Comparison of ENCODE assay signal across 28 cellular contexts in the genomic region with DNA sequence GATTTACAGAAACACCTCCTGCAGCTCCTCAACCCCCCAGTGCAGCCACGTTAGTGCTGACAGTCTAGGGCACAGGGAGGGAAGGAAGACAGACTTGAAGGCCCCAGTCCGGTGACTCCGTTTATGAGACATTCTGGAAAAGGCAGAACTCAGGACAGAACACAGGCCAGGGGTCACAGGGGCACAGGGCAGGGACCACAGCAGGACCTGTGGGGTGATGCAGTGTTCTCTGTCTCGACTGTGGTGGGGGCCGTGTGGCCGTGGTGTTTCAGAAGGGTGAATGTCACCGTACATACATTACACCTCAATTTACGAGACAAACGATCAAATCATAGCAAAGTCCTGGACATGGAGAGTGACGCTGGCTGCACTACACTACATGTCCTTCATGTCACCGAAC. TPM values are rescaled to one million over a fixed set of nuclear protein-coding genes. Genes with fewer than 3 reads are reported as not detected.
DNase-seq lines count a peak whose midpoint lies in the region; ATAC-seq, FAIRE-seq and TF ChIP-seq lines count a peak whose summit lies in the region.
"Had no signal": no experiment of that assay in that cellular context is flagged by ENCODE, and none has a peak within 500 bp of the region (broad histone marks: within the 10 kb centered on the region; RNA-seq: fewer than 3 reads in every experiment).

No MANE protein-coding gene starts in this region.

- H2BK20ac ChIP-seq in H1 (ENCODE audit: low read length): 0 out of 2 replicates have a peak overlapping the region, but pooled peaks have one; percentile 40

- no peak overlapping the region for H2AFZ ChIP-seq in HepG2 (ENCODE audit: low read length)
- H2AFZ ChIP-seq in H1 (ENCODE audit: low read length): no peak overlapping the region
- H2AFZ ChIP-seq in trophoblast cell (ENCODE audit: insufficient read depth, low read length, poor library complexity): no peak overlapping the region
- H2AFZ ChIP-seq: GM23248 had no signal

- POLR2A ChIA-PET in HepG2 (lab: Yijun Ruan, JAX): no interaction called here
- POLR2A ChIA-PET in H1 (lab: Charles Lee; ENCODE audit: partially characterized antibody): interaction anchor here (2.7 kb wide), 1 partner anchor 11 kb away, joined by 9 read pairs; no protein-coding TSS in a partner anchor

- no peak overlapping the region for H3K9ac ChIP-seq in HepG2 (ENCODE audit: insufficient read depth, low read depth, low read length)
- H3K9ac ChIP-seq in H1 (replicated peaks in 1 of 4; ENCODE audit: extremely low read depth in 1 of 4, low read depth in 3 of 4, low read length in 3 of 4): no peak overlapping the region
- H3K9ac ChIP-seq in trophoblast cell (ENCODE audit: low read length): no peak overlapping the region
- H3K9ac ChIP-seq: GM23248 had no signal

- H3K79me2 ChIP-seq in HepG2 (ENCODE audit: insufficient read depth, low read length) (no peaks in the 10 kb centered on the region), H1 (ENCODE audit: control insufficient read depth in 1 of 2, insufficient read depth in 2 of 2, low read length in 2 of 2) (no peaks in the 10 kb centered on the region), trophoblast cell (ENCODE audit: control insufficient read depth, insufficient read depth, low read length, poor library complexity) (no peaks in the 10 kb centered on the region)

- no peak overlapping the region for H3K27ac ChIP-seq in HepG2 (ENCODE audit: extremely low read length, insufficient read depth, low read length)
- H3K27ac ChIP-seq in right lobe of liver: no peak overlapping the region
- no peak overlapping the region for H3K27ac ChIP-seq in H1 (ENCODE audit: low read depth, low read length)
- H3K27ac ChIP-seq in trophoblast cell (ENCODE audit: low read depth, low read length): no peak overlapping the region
- H3K27ac ChIP-seq in spleen: no peak overlapping the region
- H3K27ac ChIP-seq: 22Rv1, A549, C4-2B, GM23248, HL-60 had no signal

- BruUV-seq in HepG2 (replicated peaks; lab: Mats Ljungman, UMichigan): no TSS peak

- FAIRE-seq in HepG2 (lab: Jason Lieb, UNC): no peak
- FAIRE-seq in H1 (lab: Jason Lieb, UNC): no peak
- FAIRE-seq: A549, D721Med, GM12892, GM18507, H54 had no signal

- no peak overlapping the region for H4K8ac ChIP-seq in H1 (ENCODE audit: extremely low read depth, insufficient read depth, low read length)
- H4K8ac ChIP-seq in trophoblast cell (ENCODE audit: low read depth, low read length): no peak overlapping the region

- TF ChIP-seq CTCF in HepG2 (CRISPR knock-in tag; IDR thresholded peaks at IDR 0.05) (no peak), right lobe of liver (IDR thresholded peaks at IDR 0.05) (no peak), H1 (IDR thresholded peaks at IDR 0.05; ENCODE audit: control extremely low read depth in 1 of 3, insufficient read depth in 1 of 3, low read depth in 1 of 3, low read length in 3 of 3) (no peak), spleen (IDR thresholded peaks at IDR 0.05 in 8 of 11, conservative IDR thresholded peaks at IDR 0.05 in 3 of 11) (no peak)

- in situ Hi-C loops in HepG2 (cut with HindIII; ENCODE audit: extremely low pct_ligation_motif_present, low pct_unique_long_range_greater_than_20kb): no loop called here

- H3K36me3 ChIP-seq in HepG2 (replicated peaks in 1 of 2; ENCODE audit: control insufficient read depth in 1 of 2, insufficient read depth in 2 of 2, low read length in 2 of 2) (no peaks in the 10 kb centered on the region), right lobe of liver (no peaks in the 10 kb centered on the region), H1 (ENCODE audit: control insufficient read depth in 2 of 4, insufficient read depth in 4 of 4, low read length in 3 of 4) (no peaks in the 10 kb centered on the region), trophoblast cell (ENCODE audit: control insufficient read depth in 1 of 2, insufficient read depth in 2 of 2, low read length in 2 of 2) (no peaks in the 10 kb centered on the region), spleen (no peaks in the 10 kb centered on the region)

- intact Hi-C loops in HepG2 (cut with micrococcal nuclease; ENCODE audit: unreplicated experiment): no loop called here
- intact Hi-C loops in right lobe of liver (cut with DNase I): no loop called here
- intact Hi-C loops in spleen (cut with DNase I; ENCODE audit: low total_unique reads): no loop called here

- ATAC-seq in HepG2 (no peak), right lobe of liver (no peak)
- ATAC-seq: A549 had no signal

- H3K79me1 ChIP-seq in H1 (ENCODE audit: low read depth, low read length) (no peaks in the 10 kb centered on the region; the same call in 1 of the 2 replicates), trophoblast cell (ENCODE audit: low read length) (no peaks in the 10 kb centered on the region)

- H3K27me3 ChIP-seq in HepG2 (ENCODE audit: control insufficient read depth in 1 of 2, insufficient read depth in 2 of 2, low read length in 2 of 2) (peaks cover 59 to 94% of the 10 kb centered on the region in 2 experiments), right lobe of liver (no peaks in the 10 kb centered on the region), H1 (replicated peaks in 1 of 4; ENCODE audit: control insufficient read depth in 3 of 4, extremely low read depth in 1 of 4, insufficient read depth in 3 of 4, low read length in 3 of 4) (peaks cover 0 to 5% (median 2%) of the 10 kb centered on the region in 4 experiments; a peak in 3 of 7 replicates), trophoblast cell (ENCODE audit: insufficient read depth, low read length) (no peaks in the 10 kb centered on the region), spleen (replicated peaks in 1 of 7) (peaks cover 0 to 94% (median 34%) of the 10 kb centered on the region in 7 donors)

- TF ChIP-seq RAD21 in HepG2 (CRISPR knock-in tag; IDR thresholded peaks at IDR 0.05): no peak
- no peak for TF ChIP-seq RAD21 in H1 (IDR thresholded peaks at IDR 0.05 in 1 of 2, conservative IDR thresholded peaks at IDR 0.05 in 1 of 2; ENCODE audit: low read depth in 2 of 2, low read length in 2 of 2)

- H3K4me1 ChIP-seq in HepG2 (ENCODE audit: insufficient read depth, low read length): no peaks in the 10 kb centered on the region
- no peaks in the 10 kb centered on the region for H3K4me1 ChIP-seq in right lobe of liver
- peaks cover 0 to 13% (median 7%) of the 10 kb centered on the region in 4 experiments; a peak in 5 of 7 replicates for H3K4me1 ChIP-seq in H1 (replicated peaks in 1 of 4; ENCODE audit: control insufficient read depth in 3 of 4, insufficient read depth in 4 of 4, low read length in 3 of 4)
- no peaks in the 10 kb centered on the region for H3K4me1 ChIP-seq in trophoblast cell (ENCODE audit: control insufficient read depth in 1 of 2, insufficient read depth in 2 of 2, low read length in 2 of 2)
- H3K4me1 ChIP-seq in spleen: no peaks in the 10 kb centered on the region
- H3K4me1 ChIP-seq: A549, Caco-2 had no signal

- H3K4me2 ChIP-seq in HepG2 (ENCODE audit: low read depth, low read length) (no peak overlapping the region), H1 (ENCODE audit: insufficient read depth in 1 of 2, low read depth in 2 of 2, low read length in 2 of 2) (no peak overlapping the region), trophoblast cell (ENCODE audit: low read length) (no peak overlapping the region)
- H3K4me2 ChIP-seq: A549 had no signal

- H2BK5ac ChIP-seq in H1 (ENCODE audit: low read depth, low read length): no peak overlapping the region
- no peak overlapping the region for H2BK5ac ChIP-seq in trophoblast cell (ENCODE audit: low read depth, low read length, poor library complexity)

- no peak overlapping the region for H2BK15ac ChIP-seq in H1 (ENCODE audit: low read length)

- H3K9me3 ChIP-seq in HepG2 (ENCODE audit: low read length) (no peaks in the 10 kb centered on the region), right lobe of liver (no peaks in the 10 kb centered on the region), H1 (ENCODE audit: insufficient read depth in 2 of 2, low read depth in 1 of 2, low read length in 1 of 2) (no peaks in the 10 kb centered on the region), trophoblast cell (ENCODE audit: insufficient read depth, low read depth, low read length) (peaks cover 15% of the 10 kb centered on the region), spleen (no peaks in the 10 kb centered on the region)
- H3K9me3 ChIP-seq: A549, Caco-2 had no signal

- no peak overlapping the region for H3K4me3 ChIP-seq in HepG2 (replicated peaks in 1 of 3; ENCODE audit: insufficient read depth in 1 of 3, low read depth in 2 of 3, low read length in 3 of 3)
- no peak overlapping the region for H3K4me3 ChIP-seq in right lobe of liver
- H3K4me3 ChIP-seq in H1 (ENCODE audit: extremely low read depth in 1 of 4, insufficient read depth in 2 of 4, low read depth in 3 of 4, low read length in 4 of 4): no peak overlapping the region
- peak overlapping the region; percentile 30 for H3K4me3 ChIP-seq in trophoblast cell (ENCODE audit: low read depth, low read length)
- H3K4me3 ChIP-seq in spleen: no peak overlapping the region
- H3K4me3 ChIP-seq: A549, GM23248 had no signal

- no peak overlapping the region for H3K56ac ChIP-seq in H1 (replicated peaks; ENCODE audit: insufficient read length, low read depth, low read length)

- no peak overlapping the region for H4K91ac ChIP-seq in H1 (replicated peaks; ENCODE audit: insufficient read length, low read length)
- no peak overlapping the region for H4K91ac ChIP-seq in trophoblast cell (ENCODE audit: low read depth, low read length)

- DNase-seq in NCI-H1417 (lab: John Stamatoyannopoulos, UW): peak in 2 of 3 experiments; percentile 47 to 58
- DNase-seq in NCI-H1417 treated with DMSO at 0.1 percent for 48 hours (lab: John Stamatoyannopoulos, UW): no peak
- DNase-seq in HepG2 (ENCODE audit: low spot score): no peak
- no peak for DNase-seq in right lobe of liver
- DNase-seq in H1 (ENCODE audit: low read depth in 1 of 2, low spot score in 2 of 2): no peak
- no peak for DNase-seq in trophoblast cell
- DNase-seq in dermis blood vessel endothelial cell: no peak
- DNase-seq in spleen: no peak
- DNase-seq: AML-193; Caco-2; CD4-positive, alpha-beta T cell; DMS79; GDM1; GM23248; HCEC 1CT; HFFc6 had no signal

- H3K4ac ChIP-seq in H1 (replicated peaks; ENCODE audit: insufficient read length, low read depth, low read length): no peak overlapping the region
- H3K4ac ChIP-seq in trophoblast cell (ENCODE audit: low read depth, low read length): no peak overlapping the region

- no peak overlapping the region for H4K5ac ChIP-seq in H1 (ENCODE audit: insufficient read length, low read depth, low read length)

- 15% methylated on average over 11 of the region's 11 CpGs for WGBS in HepG2 (ENCODE audit: low lambda C conversion rate)
- no CpG with 5 or more reads among the region's 11 CpGs for WGBS in right lobe of liver (ENCODE audit: insufficient coverage, low coverage, low lambda C conversion rate, missing lambda C conversion rate)
- 86% methylated on average over 11 of the region's 11 CpGs; no CpG with 5 or more reads in 1 of the 2 experiments for WGBS in H1 (ENCODE audit: extremely low coverage in 1 of 2, insufficient coverage in 1 of 2, insufficient read length in 1 of 2, insufficient replicate concordance in 2 of 2, low coverage in 1 of 2, low lambda C conversion rate in 2 of 2, missing lambda C conversion rate in 1 of 2), 2 experiments
- WGBS in trophoblast cell (ENCODE audit: extremely low coverage, insufficient coverage, insufficient read length): no CpG with 5 or more reads among the region's 11 CpGs
- 69 to 81% (median 78%) methylated on average over 11 of the region's 11 CpGs for WGBS in spleen, 5 donors

- TF ChIP-seq POLR2A in HepG2 (IDR thresholded peaks at IDR 0.05; ENCODE audit: insufficient read depth in 1 of 2, low read depth in 2 of 2, low read length in 2 of 2) (no peak), right lobe of liver (IDR thresholded peaks at IDR 0.05) (no peak), H1 (IDR thresholded peaks at IDR 0.05; ENCODE audit: control extremely low read depth in 1 of 2, low read depth in 2 of 2, low read length in 2 of 2) (no peak), spleen (IDR thresholded peaks at IDR 0.05) (no peak)

- H3K18ac ChIP-seq in H1 (ENCODE audit: extremely low read depth, low read length) (no peak overlapping the region), trophoblast cell (ENCODE audit: low read length) (no peak overlapping the region)

- H3K14ac ChIP-seq in H1 (ENCODE audit: insufficient read length) (no peak overlapping the region), trophoblast cell (ENCODE audit: low read length) (no peak overlapping the region)

- H3K23me2 ChIP-seq in H1 (ENCODE audit: low read depth, low read length): no peaks in the 10 kb centered on the region

- no peak overlapping the region for H2AK5ac ChIP-seq in H1 (ENCODE audit: low read depth, low read length)
- H2AK5ac ChIP-seq in trophoblast cell (ENCODE audit: low read length): no peak overlapping the region

- no peak overlapping the region for H3K23ac ChIP-seq in H1 (ENCODE audit: insufficient read length)
- H3K23ac ChIP-seq in trophoblast cell (ENCODE audit: low read length): no peak overlapping the region

- CTCF ChIA-PET in HepG2 (lab: Yijun Ruan, JAX; ENCODE audit: low intra/inter-chr PET ratio, low total read pairs) (no interaction called here), H1 (lab: Charles Lee; ENCODE audit: partially characterized antibody) (interaction anchor here (1.2 to 4.0 kb wide), 7 partner anchors 8 to 451 kb away, joined by 3 to 22 read pairs (median 8); no protein-coding TSS in a partner anchor)

- TF ChIP-seq EP300 in HepG2 (IDR thresholded peaks at IDR 0.05; ENCODE audit: low read depth in 2 of 2, low read length in 2 of 2): no peak
- TF ChIP-seq EP300 in HepG2 (CRISPR knock-in tag; IDR thresholded peaks at IDR 0.05; ENCODE audit: borderline replicate concordance): no peak
- TF ChIP-seq EP300 in H1 (IDR thresholded peaks at IDR 0.05; ENCODE audit: borderline replicate concordance in 1 of 2, low read depth in 2 of 2, low read length in 2 of 2): no peak

- H2BK120ac ChIP-seq in H1 (replicated peaks; ENCODE audit: low read depth, low read length) (no peak overlapping the region), trophoblast cell (ENCODE audit: insufficient read depth, low read length, poor library complexity) (no peak overlapping the region)

- no peak overlapping the region for H4K12ac ChIP-seq in trophoblast cell (ENCODE audit: low read depth, low read length)

- peak overlapping the region; percentile 43; the same call in 1 of the 2 replicates for H2BK12ac ChIP-seq in H1 (ENCODE audit: low read depth, low read length)
- no peak overlapping the region for H2BK12ac ChIP-seq in trophoblast cell (ENCODE audit: low read length)

- H4K20me1 ChIP-seq in HepG2 (ENCODE audit: insufficient read depth, low read length): peaks cover 3% of the 10 kb centered on the region; the same call in 1 of the 2 replicates
- peaks cover 0 to 5% of the 10 kb centered on the region in 2 experiments for H4K20me1 ChIP-seq in H1 (replicated peaks in 1 of 2; ENCODE audit: control insufficient read depth in 1 of 2, insufficient read depth in 2 of 2, low read length in 2 of 2)

RNA-seq across cellular contexts. Expression of a gene that starts 11.3 kb away (rescaled TPM):
- total RNA-seq in HepG2 (2016; rRNA removed; fragmentation: Illumina TruSeq; extraction: Trizol) (not detected in 2 replicates), right lobe of liver (not detected), dermis blood vessel endothelial cell (not detected in 2 replicates), spleen (not detected)
- not detected in 2 replicates for total RNA-seq in HepG2 (2016; cell fraction: cytosol; rRNA removed; fragmentation: Illumina TruSeq; extraction: Trizol; ENCODE audit: low read depth)
- total RNA-seq in HepG2 (2016; cell fraction: insoluble cytoplasmic fraction; rRNA removed; fragmentation: Illumina TruSeq; extraction: Trizol): not detected in 2 replicates
- not detected in 2 replicates for total RNA-seq in HepG2 (2016; cell fraction: membrane; rRNA removed; fragmentation: Illumina TruSeq; extraction: Trizol)
- total RNA-seq in HepG2 (2016; cell fraction: nucleus; rRNA removed; fragmentation: Illumina TruSeq; extraction: Trizol): not detected in 2 replicates
- polyA plus RNA-seq in HepG2 (2011; rRNA removed) (not detected in 2 replicates), H1 (2011; rRNA removed) (0.36 TPM in 1 of 2 replicates, not detected in the other), spleen (not detected)
- polyA plus RNA-seq in HepG2 (2011; cell fraction: cytosol; rRNA removed): not detected in 2 replicates
- not detected in 2 replicates for polyA plus RNA-seq in HepG2 (2011; cell fraction: nucleus; rRNA removed)
- polyA plus RNA-seq in HepG2 (2012): not detected in 2 replicates
- polyA plus RNA-seq in HepG2 (2016; cell fraction: cytosol; fragmentation: Illumina TruSeq; extraction: Trizol; ENCODE audit: low read depth): not detected in 2 replicates
- polyA plus RNA-seq in HepG2 (2016; cell fraction: insoluble cytoplasmic fraction; fragmentation: Illumina TruSeq; extraction: Trizol; ENCODE audit: low read depth): not detected in 2 replicates
- not detected in 2 replicates for polyA plus RNA-seq in HepG2 (2016; cell fraction: membrane; fragmentation: Illumina TruSeq; extraction: Trizol; ENCODE audit: low read depth)
- polyA plus RNA-seq in HepG2 (2016; cell fraction: nucleus; fragmentation: Illumina TruSeq; extraction: Trizol; ENCODE audit: insufficient read depth, low read depth): not detected in 2 replicates
- polyA minus RNA-seq in HepG2 (2011; rRNA and poly(A)+ RNA removed; ENCODE audit: low replicate concordance): not detected in 2 replicates
- polyA minus RNA-seq in HepG2 (2011; cell fraction: cytosol; rRNA and poly(A)+ RNA removed): not detected in 2 replicates
- polyA minus RNA-seq in HepG2 (2011; cell fraction: nucleus; rRNA and poly(A)+ RNA removed): not detected in 2 replicates
- total RNA-seq in H1 (2021; fragmentation: NEBNext Ultra II Directional; extraction: Animal tissue kit (Norgen Biotek cat#: 25700)): 0.38 and 0.47 TPM in 2 replicates
- 0.14 TPM for polyA plus RNA-seq in H1 (2011; cell fraction: cytosol; rRNA removed)
- 0.13 TPM for polyA plus RNA-seq in H1 (2011; cell fraction: nucleus; rRNA removed)
- polyA plus RNA-seq in H1 (2012, experiment 1 of 2): not detected in 4 replicates
- not detected for polyA plus RNA-seq in H1 (2012, experiment 2 of 2)
- polyA plus RNA-seq in H1 (2013, experiment 1 of 2): 0.04 TPM
- polyA plus RNA-seq in H1 (2013, experiment 2 of 2): 0.09 TPM
- polyA minus RNA-seq in H1 (2011; rRNA and poly(A)+ RNA removed): not detected in 2 replicates
- polyA minus RNA-seq in H1 (2011; cell fraction: cytosol; rRNA and poly(A)+ RNA removed): 1.0 TPM
- polyA minus RNA-seq in H1 (2011; cell fraction: nucleus; rRNA and poly(A)+ RNA removed): 0.80 TPM
- 0.07 and 0.12 TPM in 2 replicates for polyA plus RNA-seq in trophoblast cell (2013)
- total RNA-seq: CD4-positive, alpha-beta T cell; Daoy; GM23248; HFFc6; HT1080 had no signal
- polyA plus RNA-seq: A549, BJ, GM23248, IgD-negative memory B cell had no signal

RNA-seq across cellular contexts. Expression of a gene that starts 43.0 kb away (rescaled TPM):
- total RNA-seq in HepG2 (2016; rRNA removed; fragmentation: Illumina TruSeq; extraction: Trizol): 33.6 and 110 TPM in 2 replicates
- total RNA-seq in HepG2 (2016; cell fraction: cytosol; rRNA removed; fragmentation: Illumina TruSeq; extraction: Trizol; ENCODE audit: low read depth): 27.1 and 27.6 TPM in 2 replicates
- total RNA-seq in HepG2 (2016; cell fraction: insoluble cytoplasmic fraction; rRNA removed; fragmentation: Illumina TruSeq; extraction: Trizol): 25.3 and 116 TPM in 2 replicates
- 36.6 and 38.0 TPM in 2 replicates for total RNA-seq in HepG2 (2016; cell fraction: membrane; rRNA removed; fragmentation: Illumina TruSeq; extraction: Trizol)
- total RNA-seq in HepG2 (2016; cell fraction: nucleus; rRNA removed; fragmentation: Illumina TruSeq; extraction: Trizol): 145 and 168 TPM in 2 replicates
- polyA plus RNA-seq in HepG2 (2011; rRNA removed): 191 and 280 TPM in 2 replicates
- polyA plus RNA-seq in HepG2 (2011; cell fraction: cytosol; rRNA removed): 57.2 and 94.5 TPM in 2 replicates
- 3,698 and 4,960 TPM in 2 replicates for polyA plus RNA-seq in HepG2 (2011; cell fraction: nucleus; rRNA removed)
- polyA plus RNA-seq in HepG2 (2012): 173 and 220 TPM in 2 replicates
- polyA plus RNA-seq in HepG2 (2016; cell fraction: cytosol; fragmentation: Illumina TruSeq; extraction: Trizol; ENCODE audit: low read depth): 16.5 and 18.1 TPM in 2 replicates
- 36.5 and 42.6 TPM in 2 replicates for polyA plus RNA-seq in HepG2 (2016; cell fraction: insoluble cytoplasmic fraction; fragmentation: Illumina TruSeq; extraction: Trizol; ENCODE audit: low read depth)
- polyA plus RNA-seq in HepG2 (2016; cell fraction: membrane; fragmentation: Illumina TruSeq; extraction: Trizol; ENCODE audit: low read depth): 30.7 and 32.6 TPM in 2 replicates
- 553 and 603 TPM in 2 replicates for polyA plus RNA-seq in HepG2 (2016; cell fraction: nucleus; fragmentation: Illumina TruSeq; extraction: Trizol; ENCODE audit: insufficient read depth, low read depth)
- polyA minus RNA-seq in HepG2 (2011; rRNA and poly(A)+ RNA removed; ENCODE audit: low replicate concordance): 0.07 and 195 TPM in 2 replicates
- 33.4 and 43.3 TPM in 2 replicates for polyA minus RNA-seq in HepG2 (2011; cell fraction: cytosol; rRNA and poly(A)+ RNA removed)
- 176 and 196 TPM in 2 replicates for polyA minus RNA-seq in HepG2 (2011; cell fraction: nucleus; rRNA and poly(A)+ RNA removed)
- 10 to 100 TPM; 29.8 to 99.4 (median 54.1) TPM for total RNA-seq in right lobe of liver
- 31.1 and 35.2 TPM in 2 replicates for total RNA-seq in H1 (2021; fragmentation: NEBNext Ultra II Directional; extraction: Animal tissue kit (Norgen Biotek cat#: 25700))
- 23.5 and 39.6 TPM in 2 replicates for polyA plus RNA-seq in H1 (2011; rRNA removed)
- 26.0 TPM for polyA plus RNA-seq in H1 (2011; cell fraction: cytosol; rRNA removed)
- 178 TPM for polyA plus RNA-seq in H1 (2011; cell fraction: nucleus; rRNA removed)
- 15.9 to 29.2 TPM (median 25.3 TPM) in 4 replicates for polyA plus RNA-seq in H1 (2012, experiment 1 of 2)
- 17.4 TPM for polyA plus RNA-seq in H1 (2012, experiment 2 of 2)
- polyA plus RNA-seq in H1 (2013, experiment 1 of 2): 44.3 TPM
- polyA plus RNA-seq in H1 (2013, experiment 2 of 2): 44.7 TPM
- polyA minus RNA-seq in H1 (2011; rRNA and poly(A)+ RNA removed): 6.0 and 6.5 TPM in 2 replicates
- 10.4 TPM for polyA minus RNA-seq in H1 (2011; cell fraction: cytosol; rRNA and poly(A)+ RNA removed)
- polyA minus RNA-seq in H1 (2011; cell fraction: nucleus; rRNA and poly(A)+ RNA removed): 14.7 TPM
- polyA plus RNA-seq in trophoblast cell (2013): 1.5 and 1.6 TPM in 2 replicates
- total RNA-seq in dermis blood vessel endothelial cell: 9.0 and 11.8 TPM in 2 replicates
- 10 to 100 TPM; 18.8 to 41.9 (median 31.4) TPM for total RNA-seq in spleen
- 10 to 100 TPM; 34.4 to 95.3 (median 41.5) TPM for polyA plus RNA-seq in spleen
- total RNA-seq: HT1080 had no signal

RNA-seq across cellular contexts. Expression of a gene that starts 57.5 kb away (rescaled TPM):
- total RNA-seq in HepG2 (2016; rRNA removed; fragmentation: Illumina TruSeq; extraction: Trizol): 59.8 and 74.4 TPM in 2 replicates
- 17.8 and 18.7 TPM in 2 replicates for total RNA-seq in HepG2 (2016; cell fraction: cytosol; rRNA removed; fragmentation: Illumina TruSeq; extraction: Trizol; ENCODE audit: low read depth)
- total RNA-seq in HepG2 (2016; cell fraction: insoluble cytoplasmic fraction; rRNA removed; fragmentation: Illumina TruSeq; extraction: Trizol): 60.3 and 68.0 TPM in 2 replicates
- 45.9 and 46.6 TPM in 2 replicates for total RNA-seq in HepG2 (2016; cell fraction: membrane; rRNA removed; fragmentation: Illumina TruSeq; extraction: Trizol)
- total RNA-seq in HepG2 (2016; cell fraction: nucleus; rRNA removed; fragmentation: Illumina TruSeq; extraction: Trizol): 35.6 and 42.8 TPM in 2 replicates
- polyA plus RNA-seq in HepG2 (2011; rRNA removed): 39.0 and 39.6 TPM in 2 replicates
- polyA plus RNA-seq in HepG2 (2011; cell fraction: cytosol; rRNA removed): 39.6 and 40.7 TPM in 2 replicates
- 23.9 and 26.9 TPM in 2 replicates for polyA plus RNA-seq in HepG2 (2011; cell fraction: nucleus; rRNA removed)
- polyA plus RNA-seq in HepG2 (2012): 36.8 and 46.0 TPM in 2 replicates
- 14.5 and 16.6 TPM in 2 replicates for polyA plus RNA-seq in HepG2 (2016; cell fraction: cytosol; fragmentation: Illumina TruSeq; extraction: Trizol; ENCODE audit: low read depth)
- polyA plus RNA-seq in HepG2 (2016; cell fraction: insoluble cytoplasmic fraction; fragmentation: Illumina TruSeq; extraction: Trizol; ENCODE audit: low read depth): 66.0 and 70.4 TPM in 2 replicates
- 31.6 and 32.0 TPM in 2 replicates for polyA plus RNA-seq in HepG2 (2016; cell fraction: membrane; fragmentation: Illumina TruSeq; extraction: Trizol; ENCODE audit: low read depth)
- polyA plus RNA-seq in HepG2 (2016; cell fraction: nucleus; fragmentation: Illumina TruSeq; extraction: Trizol; ENCODE audit: insufficient read depth, low read depth): 58.8 and 62.9 TPM in 2 replicates
- polyA minus RNA-seq in HepG2 (2011; rRNA and poly(A)+ RNA removed; ENCODE audit: low replicate concordance): 30.6 and 61.9 TPM in 2 replicates
- 28.5 and 31.3 TPM in 2 replicates for polyA minus RNA-seq in HepG2 (2011; cell fraction: cytosol; rRNA and poly(A)+ RNA removed)
- 27.2 and 34.4 TPM in 2 replicates for polyA minus RNA-seq in HepG2 (2011; cell fraction: nucleus; rRNA and poly(A)+ RNA removed)
- 10 to 100 TPM; 12.6 to 18.9 (median 15.1) TPM for total RNA-seq in right lobe of liver
- 72.9 and 73.1 TPM in 2 replicates for total RNA-seq in H1 (2021; fragmentation: NEBNext Ultra II Directional; extraction: Animal tissue kit (Norgen Biotek cat#: 25700))
- polyA plus RNA-seq in H1 (2011; rRNA removed): 39.7 and 40.7 TPM in 2 replicates
- 44.1 TPM for polyA plus RNA-seq in H1 (2011; cell fraction: cytosol; rRNA removed)
- polyA plus RNA-seq in H1 (2011; cell fraction: nucleus; rRNA removed): 33.3 TPM
- polyA plus RNA-seq in H1 (2012, experiment 1 of 2): 43.9 to 48.5 TPM (median 46.8 TPM) in 4 replicates
- 28.5 TPM for polyA plus RNA-seq in H1 (2012, experiment 2 of 2)
- 46.0 TPM for polyA plus RNA-seq in H1 (2013, experiment 1 of 2)
- 45.2 TPM for polyA plus RNA-seq in H1 (2013, experiment 2 of 2)
- 51.3 and 52.9 TPM in 2 replicates for polyA minus RNA-seq in H1 (2011; rRNA and poly(A)+ RNA removed)
- 29.9 TPM for polyA minus RNA-seq in H1 (2011; cell fraction: cytosol; rRNA and poly(A)+ RNA removed)
- polyA minus RNA-seq in H1 (2011; cell fraction: nucleus; rRNA and poly(A)+ RNA removed): 23.9 TPM
- polyA plus RNA-seq in trophoblast cell (2013): 37.2 and 37.5 TPM in 2 replicates
- total RNA-seq in dermis blood vessel endothelial cell: 43.4 and 43.7 TPM in 2 replicates
- total RNA-seq in spleen: 10 to 100 TPM; 26.5 to 33.3 (median 29.6) TPM
- 10 to 100 TPM in 2 of 3 donors, 1 to 10 TPM in 1; 9.7 to 12.9 (median 12.0) TPM for polyA plus RNA-seq in spleen

Comparison
In these comparisons a context has a peak if more than half of its experiments do, and no peak if none do; other contexts are left out.
1. DNase-seq: peak in NCI-H1417 (2 of 3); none in NCI-H1417 treated with DMSO at 0.1 percent for 48 hours (single experiment), HepG2 (single experiment), right lobe of liver (0 of 3), H1 (0 of 2), trophoblast cell (0 of 2), dermis blood vessel endothelial cell (single experiment) and spleen (single experiment).